In the genomic region with DNA sequence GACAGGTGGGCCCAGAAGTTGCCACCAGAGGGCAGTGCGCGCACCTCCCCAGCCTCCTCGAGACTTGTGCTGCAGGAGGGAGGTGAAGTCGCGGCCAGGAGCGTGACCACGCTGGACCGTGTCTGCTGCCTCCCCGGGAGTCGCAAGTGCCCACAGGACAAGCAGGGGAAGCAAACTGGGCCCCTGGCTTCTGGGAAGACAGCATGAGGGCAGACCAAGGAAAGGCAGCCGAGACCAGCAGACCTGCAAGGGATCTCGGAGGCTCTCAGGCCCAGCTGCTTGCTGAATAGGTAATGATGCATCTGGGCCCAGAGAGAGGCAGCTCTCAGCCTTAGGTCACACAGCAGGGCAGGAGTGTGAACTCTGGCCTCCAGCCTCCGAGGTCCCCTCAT, we compare ENCODE assay signal across 1 cellular context.
TF ChIP-seq lines count a peak whose summit lies in the region.

No MANE protein-coding gene starts in this region.

TF ChIP-seq in HepG2, 621 proteins besides CTCF, POLR2A, EP300 and RAD21 (continued from another document and continues in another):
- TF ChIP-seq ZNF407 (CRISPR knock-in tag; IDR thresholded peaks at IDR 0.05; ENCODE audit: not compliant biosample characterization): no peak
- no peak for TF ChIP-seq ZBTB2 (CRISPR knock-in tag; IDR thresholded peaks at IDR 0.05; ENCODE audit: low read depth)
- peak; percentile 53 for TF ChIP-seq KDM2A (CRISPR knock-in tag; IDR thresholded peaks at IDR 0.05; ENCODE audit: borderline replicate concordance, low read depth)
- no peak for TF ChIP-seq ZKSCAN1 (IDR thresholded peaks at IDR 0.05; ENCODE audit: low read length)
- TF ChIP-seq IKZF4 (CRISPR knock-in tag; IDR thresholded peaks at IDR 0.05; ENCODE audit: borderline replicate concordance, low read depth, not compliant biosample characterization): no peak
- no peak for TF ChIP-seq ZNF543 (CRISPR knock-in tag; IDR thresholded peaks at IDR 0.05)
- no peak for TF ChIP-seq ZFP62 (CRISPR knock-in tag; IDR thresholded peaks at IDR 0.05)
- TF ChIP-seq, protein P1, sequence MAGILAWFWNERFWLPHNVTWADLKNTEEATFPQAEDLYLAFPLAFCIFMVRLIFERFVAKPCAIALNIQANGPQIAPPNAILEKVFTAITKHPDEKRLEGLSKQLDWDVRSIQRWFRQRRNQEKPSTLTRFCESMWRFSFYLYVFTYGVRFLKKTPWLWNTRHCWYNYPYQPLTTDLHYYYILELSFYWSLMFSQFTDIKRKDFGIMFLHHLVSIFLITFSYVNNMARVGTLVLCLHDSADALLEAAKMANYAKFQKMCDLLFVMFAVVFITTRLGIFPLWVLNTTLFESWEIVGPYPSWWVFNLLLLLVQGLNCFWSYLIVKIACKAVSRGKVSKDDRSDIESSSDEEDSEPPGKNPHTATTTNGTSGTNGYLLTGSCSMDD (CRISPR knock-in tag; IDR thresholded peaks at IDR 0.05): no peak
- TF ChIP-seq PRPF4 (IDR thresholded peaks at IDR 0.05; ENCODE audit: low read depth, low read length, poor library complexity, severe bottlenecking): no peak
- TF ChIP-seq TAF1 (CRISPR knock-in tag; IDR thresholded peaks at IDR 0.05): peak; percentile 22; the same call in 1 of the 2 replicates
- no peak for TF ChIP-seq ONECUT2 (CRISPR knock-in tag; IDR thresholded peaks at IDR 0.05)
- TF ChIP-seq ZSCAN22 (CRISPR knock-in tag; IDR thresholded peaks at IDR 0.05): no peak
- peak; percentile 21; the same call in 1 of the 2 replicates for TF ChIP-seq FOXA3 (CRISPR knock-in tag; IDR thresholded peaks at IDR 0.05)
- no peak for TF ChIP-seq ZNF18 (CRISPR knock-in tag; IDR thresholded peaks at IDR 0.05; ENCODE audit: insufficient replicate concordance)
- no peak for TF ChIP-seq CC2D1A (CRISPR knock-in tag; IDR thresholded peaks at IDR 0.05)
- TF ChIP-seq, protein P2, sequence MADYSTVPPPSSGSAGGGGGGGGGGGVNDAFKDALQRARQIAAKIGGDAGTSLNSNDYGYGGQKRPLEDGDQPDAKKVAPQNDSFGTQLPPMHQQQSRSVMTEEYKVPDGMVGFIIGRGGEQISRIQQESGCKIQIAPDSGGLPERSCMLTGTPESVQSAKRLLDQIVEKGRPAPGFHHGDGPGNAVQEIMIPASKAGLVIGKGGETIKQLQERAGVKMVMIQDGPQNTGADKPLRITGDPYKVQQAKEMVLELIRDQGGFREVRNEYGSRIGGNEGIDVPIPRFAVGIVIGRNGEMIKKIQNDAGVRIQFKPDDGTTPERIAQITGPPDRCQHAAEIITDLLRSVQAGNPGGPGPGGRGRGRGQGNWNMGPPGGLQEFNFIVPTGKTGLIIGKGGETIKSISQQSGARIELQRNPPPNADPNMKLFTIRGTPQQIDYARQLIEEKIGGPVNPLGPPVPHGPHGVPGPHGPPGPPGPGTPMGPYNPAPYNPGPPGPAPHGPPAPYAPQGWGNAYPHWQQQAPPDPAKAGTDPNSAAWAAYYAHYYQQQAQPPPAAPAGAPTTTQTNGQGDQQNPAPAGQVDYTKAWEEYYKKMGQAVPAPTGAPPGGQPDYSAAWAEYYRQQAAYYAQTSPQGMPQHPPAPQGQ (CRISPR knock-in tag; IDR thresholded peaks at IDR 0.05; ENCODE audit: borderline replicate concordance): no peak
- TF ChIP-seq ZNF264 (CRISPR knock-in tag; IDR thresholded peaks at IDR 0.05): no peak
- no peak for TF ChIP-seq ZNF292 (CRISPR knock-in tag; IDR thresholded peaks at IDR 0.05; ENCODE audit: borderline replicate concordance, low read depth)
- TF ChIP-seq REPIN1 (CRISPR knock-in tag; IDR thresholded peaks at IDR 0.05; ENCODE audit: borderline replicate concordance, low read depth): no peak
- TF ChIP-seq SMYD3 (CRISPR knock-in tag; IDR thresholded peaks at IDR 0.05): no peak
- TF ChIP-seq NONO (IDR thresholded peaks at IDR 0.05): no peak
- 0 out of 2 replicates have a peak, but pooled peaks have one; percentile 46 for TF ChIP-seq NONO (CRISPR knock-in tag; conservative IDR thresholded peaks at IDR 0.05)
- TF ChIP-seq, protein P3, sequence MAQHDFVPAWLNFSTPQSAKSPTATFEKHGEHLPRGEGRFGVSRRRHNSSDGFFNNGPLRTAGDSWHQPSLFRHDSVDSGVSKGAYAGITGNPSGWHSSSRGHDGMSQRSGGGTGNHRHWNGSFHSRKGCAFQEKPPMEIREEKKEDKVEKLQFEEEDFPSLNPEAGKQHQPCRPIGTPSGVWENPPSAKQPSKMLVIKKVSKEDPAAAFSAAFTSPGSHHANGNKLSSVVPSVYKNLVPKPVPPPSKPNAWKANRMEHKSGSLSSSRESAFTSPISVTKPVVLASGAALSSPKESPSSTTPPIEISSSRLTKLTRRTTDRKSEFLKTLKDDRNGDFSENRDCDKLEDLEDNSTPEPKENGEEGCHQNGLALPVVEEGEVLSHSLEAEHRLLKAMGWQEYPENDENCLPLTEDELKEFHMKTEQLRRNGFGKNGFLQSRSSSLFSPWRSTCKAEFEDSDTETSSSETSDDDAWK (CRISPR knock-in tag; IDR thresholded peaks at IDR 0.05): no peak
- no peak for TF ChIP-seq MZF1 (CRISPR knock-in tag; IDR thresholded peaks at IDR 0.05; ENCODE audit: borderline replicate concordance)
- TF ChIP-seq SP4 (CRISPR knock-in tag; IDR thresholded peaks at IDR 0.05): no peak
- no peak for TF ChIP-seq NPAS2 (CRISPR knock-in tag; IDR thresholded peaks at IDR 0.05; ENCODE audit: borderline replicate concordance)
- TF ChIP-seq MEIS2 (CRISPR knock-in tag; IDR thresholded peaks at IDR 0.05): 0 out of 2 replicates have a peak, but pooled peaks have one; percentile 46
- TF ChIP-seq, protein P4, sequence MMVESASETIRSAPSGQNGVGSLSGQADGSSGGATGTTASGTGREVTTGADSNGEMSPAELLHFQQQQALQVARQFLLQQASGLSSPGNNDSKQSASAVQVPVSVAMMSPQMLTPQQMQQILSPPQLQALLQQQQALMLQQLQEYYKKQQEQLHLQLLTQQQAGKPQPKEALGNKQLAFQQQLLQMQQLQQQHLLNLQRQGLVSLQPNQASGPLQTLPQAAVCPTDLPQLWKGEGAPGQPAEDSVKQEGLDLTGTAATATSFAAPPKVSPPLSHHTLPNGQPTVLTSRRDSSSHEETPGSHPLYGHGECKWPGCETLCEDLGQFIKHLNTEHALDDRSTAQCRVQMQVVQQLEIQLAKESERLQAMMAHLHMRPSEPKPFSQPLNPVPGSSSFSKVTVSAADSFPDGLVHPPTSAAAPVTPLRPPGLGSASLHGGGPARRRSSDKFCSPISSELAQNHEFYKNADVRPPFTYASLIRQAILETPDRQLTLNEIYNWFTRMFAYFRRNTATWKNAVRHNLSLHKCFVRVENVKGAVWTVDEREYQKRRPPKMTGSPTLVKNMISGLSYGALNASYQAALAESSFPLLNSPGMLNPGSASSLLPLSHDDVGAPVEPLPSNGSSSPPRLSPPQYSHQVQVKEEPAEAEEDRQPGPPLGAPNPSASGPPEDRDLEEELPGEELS (CRISPR knock-in tag; IDR thresholded peaks at IDR 0.05): no peak
- TF ChIP-seq ZNF503 (CRISPR knock-in tag; IDR thresholded peaks at IDR 0.05): no peak
- no peak for TF ChIP-seq CBX1 (IDR thresholded peaks at IDR 0.05; ENCODE audit: low read depth)
- peak; percentile 75 for TF ChIP-seq ZMYM3 (CRISPR knock-in tag; IDR thresholded peaks at IDR 0.05)
- TF ChIP-seq SNRNP70 (IDR thresholded peaks at IDR 0.05; ENCODE audit: low read depth, low read length): no peak
- no peak for TF ChIP-seq ZNF724P (CRISPR knock-in tag; IDR thresholded peaks at IDR 0.05; ENCODE audit: borderline replicate concordance)
- peak; percentile 34; the same call in 1 of the 2 replicates for TF ChIP-seq RXRA (CRISPR knock-in tag; IDR thresholded peaks at IDR 0.05)
- no peak for TF ChIP-seq ZNF512 (CRISPR knock-in tag; IDR thresholded peaks at IDR 0.05)
- TF ChIP-seq ZFAT (CRISPR knock-in tag; conservative IDR thresholded peaks at IDR 0.05): no peak
- no peak for TF ChIP-seq ZNF34 (CRISPR knock-in tag; IDR thresholded peaks at IDR 0.05; ENCODE audit: borderline replicate concordance)
- TF ChIP-seq AKAP8 (CRISPR knock-in tag; IDR thresholded peaks at IDR 0.05): no peak
